32 cellular contexts compared by ENCODE assay signal in the genomic region with DNA sequence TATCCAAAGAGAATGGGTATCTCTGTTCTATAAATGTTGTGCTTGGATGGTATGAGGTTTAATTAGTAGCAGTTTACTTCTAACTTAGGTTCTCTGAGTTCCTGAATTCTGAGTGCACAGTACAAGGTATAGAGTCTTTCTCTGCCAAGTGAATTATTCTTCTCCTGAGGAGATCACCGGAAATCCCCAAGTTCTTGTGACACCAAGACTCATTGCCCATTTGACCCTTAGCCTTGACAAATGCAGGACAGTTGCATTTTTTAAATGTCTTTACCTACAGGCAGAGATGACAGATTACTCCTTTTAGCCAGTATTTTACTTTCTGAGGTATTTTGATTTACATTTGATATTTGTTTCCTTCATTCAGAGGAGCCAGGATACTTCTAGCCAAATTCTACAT.
"Had no signal": no experiment of that assay in that cellular context is flagged by ENCODE, and none has a peak within 500 bp of the region (broad histone marks: within the 10 kb centered on the region; RNA-seq: fewer than 3 reads in every experiment).

No MANE protein-coding gene starts in this region.

- H3K9me3 Mint-ChIP-seq: activated CD4-positive, alpha-beta memory T cell treated with anti-CD3 and anti-CD28 coated beads, Interleukin-2, amount 10 ng/mL, durations not matched to agents 7 days and 5 days; activated CD4-positive, alpha-beta T cell treated with anti-CD3 and anti-CD28 coated beads, Interleukin-2, amount 10 ng/mL, durations not matched to agents 7 days and 5 days; activated naive CD4-positive, alpha-beta T cell treated with anti-CD3 and anti-CD28 coated beads, Interleukin-2, amount 10 ng/mL, durations not matched to agents 7 days and 5 days; activated naive CD4-positive, alpha-beta T cell treated with anti-CD3 and anti-CD28 coated beads, Interleukin-2, amount 50 U/mL, for 72 hours; activated naive CD8-positive, alpha-beta T cell treated with anti-CD3 and anti-CD28 coated beads, Interleukin-2, amount 10 ng/mL, durations not matched to agents 7 days and 5 days; activated T-cell treated with anti-CD3 and anti-CD28 coated beads, Interleukin-2, amount 50 U/mL, for 24 hours; central memory CD8-positive, alpha-beta T cell; T-cell; T-helper 1 cell treated with Interleukin-12 subunit alpha and Interleukin-12 subunit beta and Interleukin-4 antibody, amounts not matched to agents 30 μg/mL and 1 μg/mL, for 36 hours had no signal

- H3K27ac ChIP-seq: brain microvascular endothelial cell, coronary artery, gastrocnemius medialis, heart left ventricle had no signal

- H3K4me1 Mint-ChIP-seq: activated CD4-positive, alpha-beta T cell treated with anti-CD3 and anti-CD28 coated beads, Interleukin-2, amount 10 ng/mL, durations not matched to agents 7 days and 5 days; activated naive CD4-positive, alpha-beta T cell treated with anti-CD3 and anti-CD28 coated beads, Interleukin-2, amount 10 ng/mL, durations not matched to agents 7 days and 5 days; central memory CD8-positive, alpha-beta T cell; T-cell had no signal

- H3K36me3 Mint-ChIP-seq: activated naive CD4-positive, alpha-beta T cell treated with anti-CD3 and anti-CD28 coated beads, Interleukin-2, amount 10 ng/mL, durations not matched to agents 7 days and 5 days; activated naive CD4-positive, alpha-beta T cell treated with anti-CD3 and anti-CD28 coated beads, Interleukin-2, amount 50 U/mL, for 72 hours; activated naive CD8-positive, alpha-beta T cell treated with anti-CD3 and anti-CD28 coated beads, Interleukin-2, amount 10 ng/mL, durations not matched to agents 7 days and 5 days; T-cell had no signal

- H3K4me3 Mint-ChIP-seq: activated CD4-positive, alpha-beta memory T cell treated with anti-CD3 and anti-CD28 coated beads, Interleukin-2, amount 10 ng/mL, durations not matched to agents 7 days and 5 days; activated CD4-positive, alpha-beta T cell treated with anti-CD3 and anti-CD28 coated beads, Interleukin-2, amount 10 ng/mL, durations not matched to agents 7 days and 5 days; activated naive CD4-positive, alpha-beta T cell treated with anti-CD3 and anti-CD28 coated beads, Interleukin-2, amount 10 ng/mL, durations not matched to agents 7 days and 5 days; activated naive CD8-positive, alpha-beta T cell treated with anti-CD3 and anti-CD28 coated beads, Interleukin-2, amount 10 ng/mL, durations not matched to agents 7 days and 5 days; activated T-cell treated with anti-CD3 and anti-CD28 coated beads, Interleukin-2, amount 50 U/mL, for 24 hours; activated T-cell treated with anti-CD3 and anti-CD28 coated beads, Interleukin-2, amount 50 U/mL, for 72 hours; central memory CD8-positive, alpha-beta T cell; T-cell; T-helper 1 cell treated with Interleukin-12 subunit alpha and Interleukin-12 subunit beta and Interleukin-4 antibody, amounts not matched to agents 30 μg/mL and 1 μg/mL, for 36 hours had no signal

- H3K27me3 ChIP-seq: brain microvascular endothelial cell, gastrocnemius medialis had no signal

- H3K9me3 ChIP-seq: gastrocnemius medialis, heart left ventricle had no signal

- ATAC-seq: activated naive CD4-positive, alpha-beta T cell treated with anti-CD3 and anti-CD28 coated beads, Interleukin-2, amount 50 U/mL, for 72 hours; activated T-cell treated with anti-CD3 and anti-CD28 coated beads, Interleukin-2, amount 50 U/mL, for 72 hours; esophagus mucosa; gastrocnemius medialis; heart left ventricle; T-cell had no signal

- H3K4me3 ChIP-seq: coronary artery, gastrocnemius medialis, heart left ventricle had no signal

- H3K27me3 Mint-ChIP-seq: activated CD4-positive, alpha-beta memory T cell treated with anti-CD3 and anti-CD28 coated beads, Interleukin-2, amount 10 ng/mL, durations not matched to agents 7 days and 5 days; activated CD4-positive, alpha-beta T cell treated with anti-CD3 and anti-CD28 coated beads, Interleukin-2, amount 10 ng/mL, durations not matched to agents 7 days and 5 days; activated naive CD4-positive, alpha-beta T cell treated with anti-CD3 and anti-CD28 coated beads, Interleukin-2, amount 10 ng/mL, durations not matched to agents 7 days and 5 days; central memory CD8-positive, alpha-beta T cell had no signal

- H3K27ac Mint-ChIP-seq: activated CD4-positive, alpha-beta memory T cell treated with anti-CD3 and anti-CD28 coated beads, Interleukin-2, amount 10 ng/mL, durations not matched to agents 7 days and 5 days; activated CD4-positive, alpha-beta T cell treated with anti-CD3 and anti-CD28 coated beads, Interleukin-2, amount 10 ng/mL, durations not matched to agents 7 days and 5 days; activated naive CD4-positive, alpha-beta T cell treated with anti-CD3 and anti-CD28 coated beads, Interleukin-2, amount 10 ng/mL, durations not matched to agents 7 days and 5 days; activated naive CD4-positive, alpha-beta T cell treated with anti-CD3 and anti-CD28 coated beads, Interleukin-2, amount 50 U/mL, for 72 hours; activated naive CD8-positive, alpha-beta T cell treated with anti-CD3 and anti-CD28 coated beads, Interleukin-2, amount 10 ng/mL, durations not matched to agents 7 days and 5 days; activated T-cell treated with anti-CD3 and anti-CD28 coated beads, Interleukin-2, amount 50 U/mL, for 24 hours; activated T-cell treated with anti-CD3 and anti-CD28 coated beads, Interleukin-2, amount 50 U/mL, for 72 hours; T-cell; T-helper 1 cell treated with Interleukin-12 subunit alpha and Interleukin-12 subunit beta and Interleukin-4 antibody, amounts not matched to agents 30 μg/mL and 1 μg/mL, for 36 hours had no signal

- H3K36me3 ChIP-seq: brain microvascular endothelial cell, gastrocnemius medialis had no signal

- DNase-seq: activated CD4-positive, alpha-beta memory T cell treated with anti-CD3 and anti-CD28 coated beads, Interleukin-2, amount 10 ng/mL, durations not matched to agents 7 days and 5 days; activated CD4-positive, alpha-beta T cell treated with anti-CD3 and anti-CD28 coated beads for 4 hours; activated CD4-positive, alpha-beta T cell treated with anti-CD3 and anti-CD28 coated beads, Interleukin-2, amount 10 ng/mL, durations not matched to agents 7 days and 5 days; activated CD4-positive, alpha-beta T cell treated with anti-CD3 and anti-CD28 coated beads, Interleukin-2, amount 50 U/mL, for 4 hours; activated CD4-positive, CD25-positive, alpha-beta regulatory T cell; activated CD4-positive, CD25-positive, alpha-beta regulatory T cell treated with anti-CD3 and anti-CD28 coated beads, Interleukin-2, amount 50 U/mL, for 72 hours; activated CD8-positive, alpha-beta memory T cell treated with anti-CD3 and anti-CD28 coated beads, Interleukin-2, amount 50 U/mL, for 48 hours; activated gamma-delta T cell; activated naive CD4-positive, alpha-beta T cell; activated naive CD4-positive, alpha-beta T cell treated with anti-CD3 and anti-CD28 coated beads, Interleukin-2, amount 10 ng/mL, durations not matched to agents 7 days and 5 days; activated naive CD8-positive, alpha-beta T cell treated with anti-CD3 and anti-CD28 coated beads, Interleukin-2, amount 10 ng/mL, durations not matched to agents 7 days and 5 days; activated T-cell treated with anti-CD3 and anti-CD28 coated beads for 4 hours; activated T-cell treated with anti-CD3 and anti-CD28 coated beads, Interleukin-2, amount 50 U/mL, for 24 hours; activated T-cell treated with anti-CD3 and anti-CD28 coated beads, Interleukin-2, amount 50 U/mL, for 72 hours; amniotic stem cell; anterior cingulate cortex; brain microvascular endothelial cell; effector CD4-positive, alpha-beta T cell; foreskin fibroblast; gastrocnemius medialis; glutamatergic neuron; heart left ventricle; SW 1271; T-cell had no signal

- FAIRE-seq: astrocyte, bronchial epithelial cell, endometrium had no signal

- H3K4me1 ChIP-seq: gastrocnemius medialis had no signal
